ENCODE assay signal across 4 cellular contexts in genomic region chr14:52238682-52239081, GRCh38. TPM values are rescaled to one million over a fixed set of nuclear protein-coding genes. Genes with fewer than 3 reads are reported as not detected.
"Had no signal": no experiment of that assay in that cellular context is flagged by ENCODE, and none has a peak within 500 bp of the region (broad histone marks: within the 10 kb centered on the region; RNA-seq: fewer than 3 reads in every experiment).

No MANE protein-coding gene starts in this region.

- DNase-seq: GDM1, GF-D8 had no signal

- ATAC-seq: GM12878 had no signal

- H3K4me3 ChIP-seq: GM12878 had no signal

RNA-seq across cellular contexts. Expression of gene PTGDR, which starts 28.8 kb away (rescaled TPM):
- total RNA-seq: G401, GM12878 had no signal
- polyA plus RNA-seq: GM12878 had no signal
